ENCODE assay signal across 8 cellular contexts in genomic region chr12:6752931-6753771, GRCh38. TPM values are rescaled to one million over a fixed set of nuclear protein-coding genes. Genes with fewer than 3 reads are reported as not detected.
A peak's percentile ranks its signal among the peaks of the same experiment; 100 is the strongest.
DNase-seq lines count a peak whose midpoint lies in the region; ATAC-seq and TF ChIP-seq lines count a peak whose summit lies in the region.

A gene with protein sequence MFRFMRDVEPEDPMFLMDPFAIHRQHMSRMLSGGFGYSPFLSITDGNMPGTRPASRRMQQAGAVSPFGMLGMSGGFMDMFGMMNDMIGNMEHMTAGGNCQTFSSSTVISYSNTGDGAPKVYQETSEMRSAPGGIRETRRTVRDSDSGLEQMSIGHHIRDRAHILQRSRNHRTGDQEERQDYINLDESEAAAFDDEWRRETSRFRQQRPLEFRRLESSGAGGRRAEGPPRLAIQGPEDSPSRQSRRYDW (minus strand): TSS chr12:6753141. CDS start chr12:6752334, 807 bp downstream.

- H2BK20ac ChIP-seq in IMR-90 (ENCODE audit: low read depth, low read length): no peak within 1 kb of the TSS

- peak within 1 kb of the TSS; percentile 100 for H2AK9ac ChIP-seq in IMR-90 (replicated peaks; ENCODE audit: low read depth, low read length, poor library complexity)

- peak within 1 kb of the TSS; percentile 95 for H2AK5ac ChIP-seq in IMR-90 (ENCODE audit: low read depth, low read length)

- H3K4me1 ChIP-seq in IMR-90 (ENCODE audit: control insufficient read depth, insufficient read depth, low read length) (peaks cover 7% of the 10 kb centered on the region), mononuclear cell (ENCODE audit: insufficient read depth, low read length) (peaks cover 18% of the 10 kb centered on the region)

- H3K14ac ChIP-seq in IMR-90 (replicated peaks; ENCODE audit: low read depth, low read length): peak within 1 kb of the TSS; percentile 99

- H4K20me1 ChIP-seq in IMR-90 (ENCODE audit: insufficient read depth, low read length): peaks cover 13% of the 10 kb centered on the region

- intact Hi-C loops in IMR-90 (cut with micrococcal nuclease): loop anchor here (1.0 to 2.0 kb wide), 4 partner anchors 11 to 72 kb away; partner anchors contain the start of gene ZNF384

- peak within 1 kb of the TSS; percentile 94 for H3K4me2 ChIP-seq in IMR-90 (ENCODE audit: low read depth, low read length)

- H4K8ac ChIP-seq in IMR-90 (ENCODE audit: low read depth in 2 of 2, low read length in 2 of 2): peak within 1 kb of the TSS; percentile 93 to 99

- dilution Hi-C loops in IMR-90 (cut with HindIII; ENCODE audit: low sequenced_read_pairs, unreplicated experiment): no loop called here

- TF ChIP-seq RAD21 in IMR-90 (IDR thresholded peaks at IDR 0.05; ENCODE audit: low read length): no peak

- peak within 1 kb of the TSS; percentile 93 for H3K9ac ChIP-seq in IMR-90 (ENCODE audit: low read depth, low read length)

- H4K5ac ChIP-seq in IMR-90 (ENCODE audit: low read depth, low read length): peak within 1 kb of the TSS; percentile 87

- H3K36me3 ChIP-seq in IMR-90 (ENCODE audit: control insufficient read depth, insufficient read depth, low read length): peaks cover 32% of the 10 kb centered on the region

- H2BK5ac ChIP-seq in IMR-90 (ENCODE audit: low read depth, low read length, poor library complexity, severe bottlenecking): peak within 1 kb of the TSS; percentile 93

- H2AFZ ChIP-seq in IMR-90 (replicated peaks; ENCODE audit: low read length, poor library complexity): peak within 1 kb of the TSS; percentile 91

- peak within 1 kb of the TSS; percentile 67; the same call in 1 of the 3 replicates for H2BK15ac ChIP-seq in IMR-90 (ENCODE audit: low read depth, low read length)

- peak within 1 kb of the TSS; percentile 99 for H3K4ac ChIP-seq in IMR-90 (ENCODE audit: low read depth, low read length)

- peaks cover 21 to 32% of the 10 kb centered on the region in 2 experiments for H3K79me1 ChIP-seq in IMR-90 (ENCODE audit: low read depth in 1 of 2, low read length in 2 of 2)

- WGBS in IMR-90 (ENCODE audit: extremely low coverage in 2 of 2, insufficient read length in 1 of 2), 2 experiments: 0% methylated on average over 8 of the region's 61 CpGs; no CpG with 5 or more reads in 1 of the 2 experiments

- H3K9me3 ChIP-seq in IMR-90 (ENCODE audit: control insufficient read depth, insufficient read depth, low read length): no peaks in the 10 kb centered on the region
- H3K9me3 ChIP-seq in mononuclear cell (ENCODE audit: low read depth, low read length): no peaks in the 10 kb centered on the region

- no peak; the same call in 1 of the 2 replicates for TF ChIP-seq CTCF in IMR-90 (conservative IDR thresholded peaks at IDR 0.05; ENCODE audit: low read depth, low read length)

- POLR2A ChIA-PET in IMR-90 (lab: Charles Lee; ENCODE audit: unreplicated experiment): interaction anchor here (0.6 to 3.2 kb wide), 6 partner anchors 10 to 69 kb away, joined by 3 to 21 read pairs (median 4); partner anchors contain the start of genes GPR162 and PTMS

- CTCF ChIA-PET in IMR-90 (lab: Yijun Ruan, JAX): interaction anchor here (0.5 to 3.9 kb wide), 12 partner anchors 10 to 120 kb away, joined by 3 to 27 read pairs (median 4); partner anchors contain the start of genes CD4, PTMS, SPSB2 and ZNF384

- H3K23ac ChIP-seq in IMR-90 (ENCODE audit: low read depth, low read length): peak within 1 kb of the TSS; percentile 96

- H3K56ac ChIP-seq in IMR-90 (ENCODE audit: extremely low read depth, insufficient read depth, low read length): peak within 1 kb of the TSS; percentile 100

- peak within 1 kb of the TSS; percentile 78 for H2BK120ac ChIP-seq in IMR-90 (ENCODE audit: low read depth, low read length)

- H3K9me1 ChIP-seq in IMR-90 (ENCODE audit: insufficient read depth, low read length): no peaks in the 10 kb centered on the region; the same call in none of the 2 replicates

- BruUV-seq in IMR-90 (replicated peaks; lab: Mats Ljungman, UMichigan): no TSS peak

- H3K27me3 ChIP-seq in IMR-90 (ENCODE audit: control insufficient read depth, insufficient read depth, low read length): no peaks in the 10 kb centered on the region
- H3K27me3 ChIP-seq in mononuclear cell (ENCODE audit: insufficient read depth, low read length): no peaks in the 10 kb centered on the region

- peak within 1 kb of the TSS; percentile 71 for H3K4me3 ChIP-seq in IMR-90 (ENCODE audit: insufficient read depth, low read depth, low read length)
- peak within 1 kb of the TSS; percentile 86 for H3K4me3 ChIP-seq in mononuclear cell (ENCODE audit: low read length)

- peak within 1 kb of the TSS; percentile 94 for H3K27ac ChIP-seq in IMR-90 (ENCODE audit: insufficient read depth, low read length)

- peak within 1 kb of the TSS; percentile 99 for H4K91ac ChIP-seq in IMR-90 (ENCODE audit: insufficient read depth, low read depth, low read length)

- in situ Hi-C loops in IMR-90 (cut with MboI; ENCODE audit: low sequenced_read_pairs): loop anchor here (5.0 kb wide), 1 partner anchor 74 kb away; the partner anchor contains the start of gene P3H3

- ATAC-seq in GM21528 (IDR thresholded peaks at IDR 0.05; ENCODE audit: low FRiP score, unreplicated experiment) (peak; percentile 90), IMR-90 (ENCODE audit: low read depth) (peak; percentile 93)

- DNase-seq in DMS 273 treated with DMSO at 0.1 percent for 48 hours (lab: John Stamatoyannopoulos, UW) (peak; percentile 90), IMR-90 (peak; percentile 99), OCI-M1 (lab: John Stamatoyannopoulos, UW) (peak; percentile 99), activated T-cell treated with anti-CD3 and anti-CD28 coated beads for 24 hours (ENCODE audit: low read depth) (peak; percentile 97), epidermal melanocyte (ENCODE audit: insufficient read length, low spot score) (peak; percentile 96)
- DNase-seq in stimulated activated CD8-positive, alpha-beta memory T cell treated with anti-CD3 and anti-CD28 coated beads, Interleukin-4, amount 100 ng/mL, for 1 hour (ENCODE audit: low read depth in 2 of 2, low spot score in 1 of 2): peak; percentile 90 to 95

- no peak; the same call in none of the 2 replicates for TF ChIP-seq POLR2A in IMR-90 (IDR thresholded peaks at IDR 0.05; ENCODE audit: low read depth, low read length)

- H3K18ac ChIP-seq in IMR-90 (ENCODE audit: low read depth, low read length): peak within 1 kb of the TSS; percentile 87

TF ChIP-seq in IMR-90, 13 proteins besides CTCF, POLR2A, EP300 and RAD21:
- peak; percentile 47; the same call in 1 of the 2 replicates for TF ChIP-seq MXI1 (IDR thresholded peaks at IDR 0.05; ENCODE audit: borderline replicate concordance, low read depth, low read length)
- no peak; the same call in 1 of the 2 replicates for TF ChIP-seq RFX5 (IDR thresholded peaks at IDR 0.05; ENCODE audit: low read depth, low read length)
- no peak for TF ChIP-seq MAFK (IDR thresholded peaks at IDR 0.05; ENCODE audit: low read depth, low read length)
- TF ChIP-seq USF2 (IDR thresholded peaks at IDR 0.05; ENCODE audit: low read depth, low read length): no peak
- TF ChIP-seq NFE2L2 (IDR thresholded peaks at IDR 0.05; ENCODE audit: low read depth, low read length): no peak
- peak; percentile 42; the same call in 1 of the 2 replicates for TF ChIP-seq BHLHE40 (IDR thresholded peaks at IDR 0.05; ENCODE audit: low read depth, low read length)
- TF ChIP-seq ELK1 (IDR thresholded peaks at IDR 0.05; ENCODE audit: borderline replicate concordance, low read depth, low read length): no peak
- no peak for TF ChIP-seq SMC3 (IDR thresholded peaks at IDR 0.05; ENCODE audit: low read depth, low read length)
- TF ChIP-seq RCOR1 (IDR thresholded peaks at IDR 0.05; ENCODE audit: insufficient replicate concordance, low read length): no peak
- TF ChIP-seq MAZ (IDR thresholded peaks at IDR 0.05; ENCODE audit: borderline replicate concordance, low read depth, low read length): peak; percentile 83; the same call in 1 of the 2 replicates
- no peak for TF ChIP-seq FOS (IDR thresholded peaks at IDR 0.05; ENCODE audit: low read depth, low read length)
- 0 out of 2 replicates have a peak, but pooled peaks have one; percentile 17 for TF ChIP-seq CHD1 (IDR thresholded peaks at IDR 0.05; ENCODE audit: low read depth, low read length)
- no peak for TF ChIP-seq CEBPB (IDR thresholded peaks at IDR 0.05; ENCODE audit: low read depth, low read length)

RNA-seq across cellular contexts. Expression of the gene that starts here (rescaled TPM):
- 236 and 244 TPM in 2 replicates for total RNA-seq in IMR-90 (2012; rRNA removed)
- 359 and 403 TPM in 2 replicates for polyA plus RNA-seq in IMR-90 (2012; rRNA removed)
- polyA plus RNA-seq in IMR-90 (2012; cell fraction: cytosol; rRNA removed): 225 and 535 TPM in 2 replicates
- polyA plus RNA-seq in IMR-90 (2012; cell fraction: nucleus; rRNA removed; ENCODE audit: low replicate concordance): 257 and 322 TPM in 2 replicates
- 63.2 TPM for total RNA-seq in mononuclear cell

Comparison
In these comparisons a context has a peak if more than half of its experiments do, and no peak if none do; other contexts are left out.
1. Peak in every context shown above with its lines: DNase-seq, ATAC-seq, H3K4me3 ChIP-seq and H3K27ac ChIP-seq.